In genomic region chr9:130128251-130128650, GRCh38 we compare ENCODE assay signal across 8 cellular contexts. TPM values are rescaled to one million over a fixed set of nuclear protein-coding genes. Genes with fewer than 3 reads are reported as not detected.
A peak's percentile ranks its signal among the peaks of the same experiment; 100 is the strongest.
DNase-seq lines count a peak whose midpoint lies in the region; ATAC-seq and TF ChIP-seq lines count a peak whose summit lies in the region.

No MANE protein-coding gene starts in this region.

- TF ChIP-seq CTCF in testis (IDR thresholded peaks at IDR 0.05) = no peak

- peaks cover 0 to 1% (median 0%) of the 10 kb centered on the region in 11 donors for H3K9me3 Mint-ChIP-seq in naive thymus-derived CD4-positive, alpha-beta T cell

- 77 to 79% methylated on average over 6 of the region's 6 CpGs for WGBS in testis, 2 donors

- TF ChIP-seq POLR2A in testis (IDR thresholded peaks at IDR 0.05) = no peak

- H3K27ac Mint-ChIP-seq in naive thymus-derived CD4-positive, alpha-beta T cell = peak overlapping the region; percentile 89 to 99 (median 95)

- peaks cover 44 to 67% (median 57%) of the 10 kb centered on the region in 7 donors for H3K4me1 Mint-ChIP-seq in naive thymus-derived CD4-positive, alpha-beta T cell

- peaks cover 0 to 6% (median 4%) of the 10 kb centered on the region in 3 experiments for H3K36me3 ChIP-seq in naive thymus-derived CD4-positive, alpha-beta T cell (ENCODE audit: control insufficient read depth in 2 of 3, insufficient read depth in 3 of 3, low read length in 3 of 3)
- no peaks in the 10 kb centered on the region for H3K36me3 ChIP-seq in testis (ENCODE audit: low read depth, missing control alignments)

- peak overlapping the region; percentile 52 for H3K4me3 ChIP-seq in naive thymus-derived CD4-positive, alpha-beta T cell (ENCODE audit: low read length)
- no peak overlapping the region for H3K4me3 ChIP-seq in testis

- peak overlapping the region; percentile 54 for H3K27ac ChIP-seq in angular gyrus (ENCODE audit: low read depth, low read length)
- peak overlapping the region; percentile 66 for H3K27ac ChIP-seq in naive thymus-derived CD4-positive, alpha-beta T cell (ENCODE audit: low read depth, low read length)
- peak overlapping the region; percentile 4 to 68 for H3K27ac ChIP-seq in testis

- H3K4me1 ChIP-seq in naive thymus-derived CD4-positive, alpha-beta T cell (ENCODE audit: control insufficient read depth in 2 of 2, insufficient read depth in 2 of 2, low read length in 2 of 2) = peaks cover 53 to 55% of the 10 kb centered on the region in 2 donors
- H3K4me1 ChIP-seq in testis = no peaks in the 10 kb centered on the region

- peaks cover 0 to 36% (median 9%) of the 10 kb centered on the region in 5 donors for H3K36me3 Mint-ChIP-seq in naive thymus-derived CD4-positive, alpha-beta T cell

- peak; percentile 58 for ATAC-seq in HG02798 (IDR thresholded peaks at IDR 0.05; ENCODE audit: poor library complexity, unreplicated experiment)
- peak; percentile 94 for ATAC-seq in naive thymus-derived CD4-positive, alpha-beta T cell

- peak; percentile 26 for DNase-seq in ELR (ENCODE audit: low read depth)
- DNase-seq in T follicular helper cell (ENCODE audit: low read depth) = peak; percentile 65
- DNase-seq in naive thymus-derived CD4-positive, alpha-beta T cell = peak; percentile 25 to 89 (median 82)
- no peak for DNase-seq in testis
- no peak for DNase-seq in NCI-H1930 (lab: John Stamatoyannopoulos, UW)
- no peak for DNase-seq in NCI-H146 treated with DMSO at 0.1 percent for 48 hours (lab: John Stamatoyannopoulos, UW; ENCODE audit: unreplicated experiment)

- peak overlapping the region; percentile 76 to 93 (median 82) for H3K4me3 Mint-ChIP-seq in naive thymus-derived CD4-positive, alpha-beta T cell

- no peaks in the 10 kb centered on the region for H3K9me3 ChIP-seq in naive thymus-derived CD4-positive, alpha-beta T cell (ENCODE audit: control insufficient read depth in 2 of 3, low read length in 3 of 3)
- H3K9me3 ChIP-seq in testis = no peaks in the 10 kb centered on the region

- H3K27me3 ChIP-seq in naive thymus-derived CD4-positive, alpha-beta T cell (ENCODE audit: control insufficient read depth in 2 of 2, insufficient read depth in 2 of 2, low read length in 2 of 2) = no peaks in the 10 kb centered on the region
- no peaks in the 10 kb centered on the region for H3K27me3 ChIP-seq in testis

- POLR2A ChIA-PET in naive thymus-derived CD4-positive, alpha-beta T cell (lab: Charles Lee) = interaction anchor here (0.9 to 1.2 kb wide), 6 partner anchors 11 to 241 kb away, joined by 3 to 4 read pairs (median 3); no protein-coding TSS in a partner anchor

- H3K27me3 Mint-ChIP-seq in naive thymus-derived CD4-positive, alpha-beta T cell = no peaks in the 10 kb centered on the region

- CTCF ChIA-PET in naive thymus-derived CD4-positive, alpha-beta T cell (lab: Charles Lee) = interaction anchor here (0.6 to 2.2 kb wide), 3 partner anchors 21 to 502 kb away, joined by 3 to 12 read pairs (median 4); partner anchors contain the start of gene NTMT1

- intact Hi-C loops in naive thymus-derived CD4-positive, alpha-beta T cell (cut with micrococcal nuclease) = loop anchor here (1.0 to 5.0 kb wide), 7 partner anchors 10 to 449 kb away; partner anchors contain the start of genes FUBP3 (in 1 of the 2) and NCS1 (in 1 of the 2)
- intact Hi-C loops in testis (cut with DNase I; ENCODE audit: low total_unique reads) = no loop called here

RNA-seq across cellular contexts. Expression of gene NCS1, which starts 44.0 kb away (rescaled TPM):
- under 1 TPM in 3 of 5 experiments, not detected in 2; 0.14 to 0.85 (median 0.22) TPM for total RNA-seq in naive thymus-derived CD4-positive, alpha-beta T cell
- polyA plus RNA-seq in naive thymus-derived CD4-positive, alpha-beta T cell = not detected
- 1 to 10 TPM; 5.2 TPM for total RNA-seq in testis
- polyA plus RNA-seq in testis (ENCODE audit: insufficient read depth, low read depth, low replicate concordance) = 13.0 TPM

Comparison
In these comparisons a context has a peak if more than half of its experiments do, and no peak if none do; other contexts are left out.
1. DNase-seq: peak in ELR (single experiment), T follicular helper cell (single experiment) and naive thymus-derived CD4-positive, alpha-beta T cell (9 of 9); none in testis (single experiment), NCI-H1930 (0 of 2) and NCI-H146 treated with DMSO at 0.1 percent for 48 hours (single experiment).
2. Peak in every context shown above with its lines, with median percentiles within 50 percentile points of each other: H3K27ac ChIP-seq.